ENCODE assay signal across 21 cellular contexts in the genomic region with DNA sequence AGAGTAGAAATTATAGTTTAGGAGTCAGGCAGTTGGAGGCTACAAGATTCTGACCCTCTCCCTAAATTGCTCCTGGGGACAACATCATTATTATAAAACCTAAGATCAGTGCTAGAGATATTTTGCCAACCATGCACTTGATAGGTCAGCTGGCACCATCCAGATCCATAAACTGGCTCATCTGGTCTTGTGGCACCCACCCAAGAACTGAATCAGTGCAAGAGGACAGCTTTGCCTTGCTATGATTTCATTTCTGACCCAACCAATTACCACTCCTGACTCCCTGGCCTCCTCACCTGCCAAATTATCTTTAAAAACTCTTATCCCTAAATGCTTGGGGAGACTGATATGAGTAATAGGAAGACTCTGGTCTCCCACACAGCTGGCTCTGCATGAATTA.
"Had no signal": no experiment of that assay in that cellular context is flagged by ENCODE, and none has a peak within 500 bp of the region (broad histone marks: within the 10 kb centered on the region; RNA-seq: fewer than 3 reads in every experiment).

No MANE protein-coding gene starts in this region.

- H3K27me3 Mint-ChIP-seq: stimulated activated naive CD8-positive, alpha-beta T cell treated with anti-CD3 and anti-CD28 coated beads, Interleukin-15, Interleukin-2, amounts not matched to agents 100 ng/mL and 50 ng/mL, for 24 hours had no signal

- H3K27ac Mint-ChIP-seq: activated naive CD4-positive, alpha-beta T cell treated with anti-CD3 and anti-CD28 coated beads for 36 hours; memory B cell; natural killer cell treated with Interleukin-12 subunit alpha and Interleukin-12 subunit beta and Interleukin-15 and Interleukin-18, amount 100 ng/mL, for 72 hours; stimulated activated naive CD8-positive, alpha-beta T cell treated with anti-CD3 and anti-CD28 coated beads, Interleukin-15, Interleukin-2, amounts not matched to agents 100 ng/mL and 50 ng/mL, for 24 hours; T-helper 17 cell had no signal

- H3K36me3 ChIP-seq: cardiac muscle cell, gastrocnemius medialis, neutrophil, ovary, prostate gland, tibial artery had no signal

- H3K4me1 Mint-ChIP-seq: memory B cell, T-helper 17 cell had no signal

- H3K4me3 Mint-ChIP-seq: activated naive CD4-positive, alpha-beta T cell treated with anti-CD3 and anti-CD28 coated beads for 36 hours; memory B cell; natural killer cell treated with Interleukin-12 subunit alpha and Interleukin-12 subunit beta and Interleukin-15 and Interleukin-18, amount 100 ng/mL, for 72 hours; stimulated activated naive CD8-positive, alpha-beta T cell treated with anti-CD3 and anti-CD28 coated beads, Interleukin-15, Interleukin-2, amounts not matched to agents 100 ng/mL and 50 ng/mL, for 24 hours; T-helper 17 cell had no signal

- H3K27ac ChIP-seq: cardiac muscle cell, gastrocnemius medialis, neutrophil, ovary, prostate gland, tibial artery had no signal

- H3K9me3 Mint-ChIP-seq: activated naive CD4-positive, alpha-beta T cell treated with anti-CD3 and anti-CD28 coated beads for 36 hours; memory B cell; natural killer cell treated with Interleukin-12 subunit alpha and Interleukin-12 subunit beta and Interleukin-15 and Interleukin-18, amount 100 ng/mL, for 72 hours had no signal

- H3K4me1 ChIP-seq: prostate gland, tibial artery had no signal

- H3K27me3 ChIP-seq: cardiac muscle cell, gastrocnemius medialis, neutrophil, ovary, tibial artery had no signal

- H3K36me3 Mint-ChIP-seq: memory B cell; natural killer cell treated with Interleukin-12 subunit alpha and Interleukin-12 subunit beta and Interleukin-15 and Interleukin-18, amount 100 ng/mL, for 72 hours had no signal

- H3K9me3 ChIP-seq: gastrocnemius medialis, neutrophil, ovary, prostate gland had no signal

- H3K4me3 ChIP-seq: cardiac muscle cell, gastrocnemius medialis, ovary, prostate gland, tibial artery had no signal

- DNase-seq: activated CD4-positive, alpha-beta T cell treated with anti-CD3 and anti-CD28 coated beads for 4 hours; activated CD4-positive, alpha-beta T cell treated with anti-CD3 and anti-CD28 coated beads, Interleukin-2, amount 50 U/mL, for 48 hours; activated CD4-positive, CD25-positive, alpha-beta regulatory T cell; activated naive CD4-positive, alpha-beta T cell treated with anti-CD3 and anti-CD28 coated beads for 36 hours; activated T-cell treated with anti-CD3 and anti-CD28 coated beads, Interleukin-2, amount 50 U/mL, for 48 hours; amygdala; cortex of kidney; effector CD4-positive, alpha-beta T cell; gastrocnemius medialis; hypothalamus; ovary; stimulated activated CD4-positive, alpha-beta T cell treated with anti-CD3 and anti-CD28 coated beads, Interleukin-12 subunit alpha, Interleukin-12 subunit beta, amount 100 ng/mL, for 4 hours; substantia nigra; T-helper 17 cell; tibial artery had no signal

- ATAC-seq: gastrocnemius medialis; natural killer cell treated with Interleukin-12 subunit alpha and Interleukin-12 subunit beta and Interleukin-15 and Interleukin-18, amount 100 ng/mL, for 72 hours; T-helper 17 cell had no signal
